In genomic region chr4:30870513-30870912, GRCh38 we compare ENCODE assay signal across 13 cellular contexts.
DNase-seq lines count a peak whose midpoint lies in the region; ATAC-seq and TF ChIP-seq lines count a peak whose summit lies in the region.
"Had no signal": no experiment of that assay in that cellular context is flagged by ENCODE, and none has a peak within 500 bp of the region (broad histone marks: within the 10 kb centered on the region; RNA-seq: fewer than 3 reads in every experiment).

No MANE protein-coding gene starts in this region.

- H3K9me3 ChIP-seq in esophagus muscularis mucosa = no peaks in the 10 kb centered on the region
- H3K9me3 ChIP-seq in Caco-2 = no peaks in the 10 kb centered on the region
- H3K9me3 ChIP-seq: SJSA1 had no signal

- CTCF ChIA-PET in Caco-2 (lab: Charles Lee) = no interaction called here

- no peak for TF ChIP-seq POLR2A in esophagus muscularis mucosa (IDR thresholded peaks at IDR 0.05; ENCODE audit: low read depth)

- POLR2A ChIA-PET in Caco-2 (lab: Charles Lee) = no interaction called here

- no peak overlapping the region for H3K4me3 ChIP-seq in esophagus muscularis mucosa
- no peak overlapping the region for H3K4me3 ChIP-seq in Caco-2 (ENCODE audit: low read depth, low read length)
- H3K4me3 ChIP-seq: SJSA1 had no signal

- TF ChIP-seq EP300 in esophagus muscularis mucosa (IDR thresholded peaks at IDR 0.05) = no peak

- intact Hi-C loops in esophagus muscularis mucosa (cut with DNase I) = no loop called here
- intact Hi-C loops in Caco-2 (cut with micrococcal nuclease; ENCODE audit: unreplicated experiment) = no loop called here

- no peak overlapping the region for H3K27ac Mint-ChIP-seq in Caco-2 (ENCODE audit: unreplicated experiment)
- H3K27ac Mint-ChIP-seq: CD8-positive, alpha-beta T cell had no signal

- H3K36me3 ChIP-seq in esophagus muscularis mucosa (no peaks in the 10 kb centered on the region), Caco-2 (ENCODE audit: control insufficient read depth, insufficient read depth, low read length) (no peaks in the 10 kb centered on the region)
- H3K36me3 ChIP-seq: SJSA1 had no signal

- H3K4me1 Mint-ChIP-seq in Caco-2 (ENCODE audit: low read depth, unreplicated experiment) = peaks cover 23% of the 10 kb centered on the region

- peak; percentile 12 for DNase-seq in HT-29 (ENCODE audit: low spot score)
- peak; percentile 4 for DNase-seq in RKO (ENCODE audit: low spot score)
- no peak for DNase-seq in esophagus muscularis mucosa (ENCODE audit: extremely low spot score)
- DNase-seq in superior temporal gyrus (ENCODE audit: extremely low spot score) = peak; percentile 64
- DNase-seq in medulla oblongata (ENCODE audit: extremely low spot score) = no peak
- no peak for DNase-seq in Caco-2
- DNase-seq: CD8-positive, alpha-beta T cell; NCI-H1417; NCI-H2029; NCI-H510A treated with DMSO at 0.1 percent for 48 hours; RPMI8226 had no signal

- no peak overlapping the region for H3K4me3 Mint-ChIP-seq in Caco-2 (ENCODE audit: unreplicated experiment)
- H3K4me3 Mint-ChIP-seq: CD8-positive, alpha-beta T cell had no signal

- H3K4me1 ChIP-seq in esophagus muscularis mucosa (peaks cover 10 to 54% (median 43%) of the 10 kb centered on the region in 4 donors), Caco-2 (peaks cover 25% of the 10 kb centered on the region)
- H3K4me1 ChIP-seq: SJSA1 had no signal

- H3K36me3 Mint-ChIP-seq in Caco-2 (ENCODE audit: insufficient read depth, unreplicated experiment) = no peaks in the 10 kb centered on the region
- H3K36me3 Mint-ChIP-seq: CD8-positive, alpha-beta T cell had no signal

- no peaks in the 10 kb centered on the region for H3K27me3 Mint-ChIP-seq in Caco-2 (ENCODE audit: insufficient read depth, unreplicated experiment)

- WGBS in esophagus muscularis mucosa = 55% methylated on average over 2 of the region's 2 CpGs

- H3K9me3 Mint-ChIP-seq in Caco-2 (ENCODE audit: unreplicated experiment) = peaks cover 7% of the 10 kb centered on the region

- BruUV-seq in Caco-2 (replicated peaks; lab: Mats Ljungman, UMichigan) = no TSS peak

- no peak for ATAC-seq in HG03565 (IDR thresholded peaks at IDR 0.05; ENCODE audit: unreplicated experiment)
- ATAC-seq: CD8-positive, alpha-beta T cell had no signal

- peak overlapping the region in 3 of 4 donors; percentile 41 to 77 (median 56) for H3K27ac ChIP-seq in esophagus muscularis mucosa (replicated peaks in 1 of 4)
- H3K27ac ChIP-seq: SJSA1 had no signal

- H3K27me3 ChIP-seq in esophagus muscularis mucosa = no peaks in the 10 kb centered on the region
- H3K27me3 ChIP-seq in Caco-2 (replicated peaks; ENCODE audit: control insufficient read depth, insufficient read depth, low read length) = no peaks in the 10 kb centered on the region
- H3K27me3 ChIP-seq: SJSA1 had no signal

- TF ChIP-seq CTCF in esophagus muscularis mucosa (IDR thresholded peaks at IDR 0.05) = no peak
- TF ChIP-seq CTCF in Caco-2 (IDR thresholded peaks at IDR 0.05; ENCODE audit: insufficient read depth in 1 of 2, low read depth in 1 of 2, low read length in 1 of 2, severe bottlenecking in 1 of 2, unreplicated experiment in 1 of 2) = no peak

Comparison
In these comparisons a context has a peak if more than half of its experiments do, and no peak if none do; other contexts are left out.
1. DNase-seq: peak in HT-29 (single experiment), RKO (single experiment) and superior temporal gyrus (single experiment); none in esophagus muscularis mucosa (single experiment), medulla oblongata (single experiment) and Caco-2 (0 of 2).